ENCODE assay signal across 33 cellular contexts in the genomic region with DNA sequence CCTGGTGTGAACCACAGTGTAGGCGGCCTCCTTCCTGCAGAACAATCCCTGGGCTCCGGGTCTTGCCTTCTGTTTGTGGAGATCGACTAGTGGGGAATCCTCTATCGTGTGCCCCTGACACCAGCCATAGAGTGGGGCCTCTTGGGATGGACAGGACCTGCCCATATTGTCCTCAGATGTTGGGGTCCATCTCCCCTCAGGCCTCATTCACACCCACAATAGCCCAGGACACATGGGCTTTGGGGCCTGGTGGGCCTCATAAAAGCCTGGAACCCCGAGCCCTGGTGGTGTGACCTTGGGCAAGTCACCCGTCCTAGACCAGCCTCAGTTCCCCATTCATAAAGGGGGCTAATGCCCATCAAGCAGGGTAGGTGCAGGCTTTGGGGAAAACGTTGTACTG. TPM values are rescaled to one million over a fixed set of nuclear protein-coding genes. Genes with fewer than 3 reads are reported as not detected.
"Had no signal": no experiment of that assay in that cellular context is flagged by ENCODE, and none has a peak within 500 bp of the region (broad histone marks: within the 10 kb centered on the region; RNA-seq: fewer than 3 reads in every experiment).

No MANE protein-coding gene starts in this region.

- H3K36me3 Mint-ChIP-seq: stimulated activated effector memory CD8-positive, alpha-beta T cell treated with anti-CD3 and anti-CD28 coated beads, Interleukin-12 subunit alpha, Interleukin-12 subunit beta, amount 100 ng/mL, for 72 hours; stimulated activated memory B cell treated with anti-CD40 and anti-IgM and Interleukin-4, amounts not matched to agents 10 μg/mL and 1 μg/mL and 100 μg/mL, for 72 hours; stimulated activated naive B cell treated with anti-CD40 and anti-IgM and Interleukin-4, amounts not matched to agents 10 μg/mL and 1 μg/mL and 100 μg/mL, for 72 hours; type B pancreatic cell had no signal

- DNase-seq: stimulated activated CD4-positive, alpha-beta T cell treated with anti-CD3 and anti-CD28 coated beads, Interleukin-2, amount 100 ng/mL, for 48 hours; stimulated activated CD4-positive, alpha-beta T cell treated with anti-CD3 and anti-CD28 coated beads, Interleukin-4, amount 100 ng/mL, for 1 hour; stimulated activated CD4-positive, alpha-beta T cell treated with anti-CD3 and anti-CD28 coated beads, Interleukin-4, amount 100 ng/mL, for 24 hours; stimulated activated CD4-positive, alpha-beta T cell treated with anti-CD3 and anti-CD28 coated beads, Interleukin-4, amount 100 ng/mL, for 4 hours; stimulated activated CD8-positive, alpha-beta memory T cell treated with anti-CD3 and anti-CD28 coated beads, Interleukin-4, amount 100 ng/mL, for 48 hours; stimulated activated naive B cell treated with anti-CD40 and anti-IgM and Interleukin-4, amounts not matched to agents 10 μg/mL and 1 μg/mL and 100 μg/mL, for 72 hours; stimulated activated naive CD4-positive, alpha-beta T cell; stimulated activated naive CD4-positive, alpha-beta T cell treated with Interleukin-2 at 50 U/mL for 16 hours; stimulated activated naive CD8-positive, alpha-beta T cell treated with anti-CD3 and anti-CD28 coated beads, Interleukin-15, amount 100 ng/mL, for 72 hours; stimulated activated naive CD8-positive, alpha-beta T cell treated with anti-CD3 and anti-CD28 coated beads, Interleukin-15, Interleukin-2, amounts not matched to agents 100 U/mL and 50 U/mL, for 24 hours; stomach; substantia nigra; testis; thyroid gland; tibial artery; transverse colon; trophoblast cell; upper lobe of left lung; upper lobe of right lung; uterus had no signal

- H3K27ac Mint-ChIP-seq: stimulated activated effector memory CD8-positive, alpha-beta T cell treated with anti-CD3 and anti-CD28 coated beads, Interleukin-12 subunit alpha, Interleukin-12 subunit beta, amount 100 ng/mL, for 72 hours; stimulated activated memory B cell treated with anti-CD40 and anti-IgM and Interleukin-4, amounts not matched to agents 10 μg/mL and 1 μg/mL and 100 μg/mL, for 72 hours; stimulated activated naive B cell treated with anti-CD40 and anti-IgM and Interleukin-4, amounts not matched to agents 10 μg/mL and 1 μg/mL and 100 μg/mL, for 72 hours; stimulated activated naive CD8-positive, alpha-beta T cell treated with anti-CD3 and anti-CD28 coated beads, Interleukin-15, amount 100 ng/mL, for 72 hours; stimulated activated naive CD8-positive, alpha-beta T cell treated with anti-CD3 and anti-CD28 coated beads, Interleukin-15, Interleukin-2, amounts not matched to agents 100 ng/mL and 50 ng/mL, for 24 hours; type B pancreatic cell had no signal

- H3K36me3 ChIP-seq: suprapubic skin, thoracic aorta, thyroid gland, transverse colon, upper lobe of left lung, upper lobe of right lung, uterus had no signal

- H3K27me3 Mint-ChIP-seq: stimulated activated memory B cell treated with anti-CD40 and anti-IgM and Interleukin-4, amounts not matched to agents 10 μg/mL and 1 μg/mL and 100 μg/mL, for 72 hours; stimulated activated naive CD8-positive, alpha-beta T cell treated with anti-CD3 and anti-CD28 coated beads, Interleukin-15, amount 100 ng/mL, for 72 hours; stimulated activated naive CD8-positive, alpha-beta T cell treated with anti-CD3 and anti-CD28 coated beads, Interleukin-15, Interleukin-2, amounts not matched to agents 100 ng/mL and 50 ng/mL, for 24 hours; type B pancreatic cell had no signal

- H3K4me1 ChIP-seq: stomach, suprapubic skin, testis, thyroid gland, tibial artery, transverse colon, upper lobe of left lung, upper lobe of right lung, uterus, vagina had no signal

- H3K4me3 ChIP-seq: stomach, suprapubic skin, testis, thoracic aorta, thyroid gland, tibial artery, tibial nerve, transverse colon, upper lobe of left lung, upper lobe of right lung, uterus, vagina had no signal

- H3K9me3 ChIP-seq: stomach, suprapubic skin, testis, thoracic aorta, thyroid gland, tibial artery, tibial nerve, transverse colon, upper lobe of left lung, upper lobe of right lung, uterus, vagina had no signal

- H3K27ac ChIP-seq: stomach, suprapubic skin, testis, thoracic aorta, thyroid gland, tibial artery, tibial nerve, transverse colon, upper lobe of left lung, upper lobe of right lung, uterus, vagina had no signal

- ATAC-seq: stimulated activated effector memory CD8-positive, alpha-beta T cell treated with anti-CD3 and anti-CD28 coated beads, Interleukin-12 subunit alpha, Interleukin-12 subunit beta, amount 100 ng/mL, for 72 hours; stimulated activated memory B cell treated with anti-CD40 and anti-IgM and Interleukin-4, amounts not matched to agents 10 μg/mL and 1 μg/mL and 100 μg/mL, for 72 hours; stimulated activated naive B cell treated with anti-CD40 and anti-IgM and Interleukin-4, amounts not matched to agents 10 μg/mL and 1 μg/mL and 100 μg/mL, for 72 hours; stimulated activated naive CD8-positive, alpha-beta T cell treated with anti-CD3 and anti-CD28 coated beads, Interleukin-15, amount 100 ng/mL, for 72 hours; stimulated activated naive CD8-positive, alpha-beta T cell treated with anti-CD3 and anti-CD28 coated beads, Interleukin-15, Interleukin-2, amounts not matched to agents 100 U/mL and 50 U/mL, for 24 hours; upper lobe of right lung had no signal

- H3K9me3 Mint-ChIP-seq: stimulated activated effector memory CD8-positive, alpha-beta T cell treated with anti-CD3 and anti-CD28 coated beads, Interleukin-12 subunit alpha, Interleukin-12 subunit beta, amount 100 ng/mL, for 72 hours; stimulated activated memory B cell treated with anti-CD40 and anti-IgM and Interleukin-4, amounts not matched to agents 10 μg/mL and 1 μg/mL and 100 μg/mL, for 72 hours; stimulated activated naive B cell treated with anti-CD40 and anti-IgM and Interleukin-4, amounts not matched to agents 10 μg/mL and 1 μg/mL and 100 μg/mL, for 72 hours; stimulated activated naive CD8-positive, alpha-beta T cell treated with anti-CD3 and anti-CD28 coated beads, Interleukin-15, amount 100 ng/mL, for 72 hours; stimulated activated naive CD8-positive, alpha-beta T cell treated with anti-CD3 and anti-CD28 coated beads, Interleukin-15, Interleukin-2, amounts not matched to agents 100 ng/mL and 50 ng/mL, for 24 hours; type B pancreatic cell had no signal

- H3K27me3 ChIP-seq: suprapubic skin, testis, thyroid gland, tibial artery, tibial nerve, transverse colon, upper lobe of right lung, uterus, vagina had no signal

- H3K4me3 Mint-ChIP-seq: stimulated activated effector memory CD8-positive, alpha-beta T cell treated with anti-CD3 and anti-CD28 coated beads, Interleukin-12 subunit alpha, Interleukin-12 subunit beta, amount 100 ng/mL, for 72 hours; stimulated activated memory B cell treated with anti-CD40 and anti-IgM and Interleukin-4, amounts not matched to agents 10 μg/mL and 1 μg/mL and 100 μg/mL, for 72 hours; stimulated activated naive B cell treated with anti-CD40 and anti-IgM and Interleukin-4, amounts not matched to agents 10 μg/mL and 1 μg/mL and 100 μg/mL, for 72 hours; stimulated activated naive CD8-positive, alpha-beta T cell treated with anti-CD3 and anti-CD28 coated beads, Interleukin-15, amount 100 ng/mL, for 72 hours; stimulated activated naive CD8-positive, alpha-beta T cell treated with anti-CD3 and anti-CD28 coated beads, Interleukin-15, Interleukin-2, amounts not matched to agents 100 ng/mL and 50 ng/mL, for 24 hours; type B pancreatic cell had no signal

RNA-seq across cellular contexts. Expression of gene GAGE10, which starts 13.2 kb away (rescaled TPM):
- total RNA-seq: stomach, subcutaneous adipose tissue, suprapubic skin, temporal lobe, testis, thoracic aorta, thyroid gland, tibial nerve, transverse colon, upper lobe of left lung, upper lobe of right lung, ureter, urinary bladder, uterus, vagina had no signal
- polyA plus RNA-seq: stomach, thymus, urinary bladder had no signal

RNA-seq across cellular contexts. Expression of gene FOXP3, which starts 25.7 kb away (rescaled TPM):
- total RNA-seq: stomach, thoracic aorta, transverse colon, urinary bladder, uterus had no signal

RNA-seq across cellular contexts. Expression of gene GAGE12J, which starts 31.6 kb away (rescaled TPM):
- total RNA-seq: stomach, subcutaneous adipose tissue, suprapubic skin, temporal lobe, thoracic aorta, thyroid gland, tibial nerve, transverse colon, upper lobe of right lung, ureter, urinary bladder, uterus, vagina had no signal
- polyA plus RNA-seq: stomach, thymus, urinary bladder had no signal

RNA-seq across cellular contexts. Expression of gene GAGE13, which starts 41.2 kb away (rescaled TPM):
- total RNA-seq: stomach, subcutaneous adipose tissue, suprapubic skin, temporal lobe, thoracic aorta, thyroid gland, tibial nerve, transverse colon, upper lobe of left lung, upper lobe of right lung, ureter, urinary bladder, uterus, vagina had no signal
- polyA plus RNA-seq: stomach, thymus, urinary bladder had no signal
